Comparison of ENCODE assay signal across 14 cellular contexts in genomic region chr9:121839726-121840500, GRCh38.
DNase-seq lines count a peak whose midpoint lies in the region; ATAC-seq, FAIRE-seq and TF ChIP-seq lines count a peak whose summit lies in the region.
"Had no signal": no experiment of that assay in that cellular context is flagged by ENCODE, and none has a peak within 500 bp of the region (broad histone marks: within the 10 kb centered on the region; RNA-seq: fewer than 3 reads in every experiment).

No MANE protein-coding gene starts in this region.

- H3K9me2 ChIP-seq in DOHH2 (replicated peaks; ENCODE audit: control insufficient read depth, low read length): no peaks in the 10 kb centered on the region

- H3F3A ChIP-seq in DOHH2 (ENCODE audit: control insufficient read depth, insufficient read depth): no peaks in the 10 kb centered on the region

- ATAC-seq in GM18519 (IDR thresholded peaks at IDR 0.05; ENCODE audit: low FRiP score, unreplicated experiment) (peak; percentile 87), HG02885 (IDR thresholded peaks at IDR 0.05; ENCODE audit: poor library complexity, unreplicated experiment) (peak; percentile 82), GM12878 (peak; percentile 73), HG03175 (IDR thresholded peaks at IDR 0.05; ENCODE audit: unreplicated experiment) (no peak), GM18505 (IDR thresholded peaks at IDR 0.05; ENCODE audit: unreplicated experiment) (no peak)

- H3K4me1 ChIP-seq in DOHH2 (ENCODE audit: control insufficient read depth, low read length): peaks cover 30% of the 10 kb centered on the region
- peaks cover 27% of the 10 kb centered on the region for H3K4me1 ChIP-seq in GM12878 (ENCODE audit: control insufficient read depth, insufficient read depth, low read length)
- H3K4me1 ChIP-seq in kidney (ENCODE audit: control insufficient read depth in 1 of 2, insufficient read depth in 1 of 2, low read depth in 1 of 2, low read length in 2 of 2): peaks cover under 1 to 7% of the 10 kb centered on the region in 2 donors
- H3K4me1 ChIP-seq: esophagus squamous epithelium, right atrium auricular region had no signal

- no peak for TF ChIP-seq EP300 in GM12878 (IDR thresholded peaks at IDR 0.05; ENCODE audit: borderline replicate concordance in 1 of 2, control insufficient read depth in 1 of 2, low read depth in 2 of 2, low read length in 2 of 2)

- no peaks in the 10 kb centered on the region for H3K36me3 ChIP-seq in DOHH2 (ENCODE audit: control insufficient read depth, low read length)
- H3K36me3 ChIP-seq in GM12878 (ENCODE audit: control insufficient read depth in 2 of 2, insufficient read depth in 2 of 2, low read length in 1 of 2): no peaks in the 10 kb centered on the region
- no peaks in the 10 kb centered on the region for H3K36me3 ChIP-seq in kidney (ENCODE audit: control insufficient read depth in 1 of 2, insufficient read depth in 2 of 2, low read length in 2 of 2)
- H3K36me3 ChIP-seq: esophagus squamous epithelium, right atrium auricular region had no signal

- H3K9ac ChIP-seq in GM12878 (ENCODE audit: control insufficient read depth, insufficient read depth, low read length) (no peak overlapping the region), kidney (ENCODE audit: low read length in 2 of 2) (no peak overlapping the region)

- H4K20me1 ChIP-seq in DOHH2 (ENCODE audit: control insufficient read depth, insufficient read depth, low read depth, low read length): no peaks in the 10 kb centered on the region
- no peaks in the 10 kb centered on the region for H4K20me1 ChIP-seq in GM12878 (ENCODE audit: control insufficient read depth, insufficient read depth)

- POLR2A ChIA-PET in GM12878 (lab: Charles Lee): no interaction called here

- SMC1A ChIA-PET in GM12878 (lab: Charles Lee; ENCODE audit: uncharacterized antibody, unreplicated experiment): no interaction called here

- no peak overlapping the region for H3K27ac ChIP-seq in DOHH2 (ENCODE audit: low read depth, low read length)
- peak overlapping the region; percentile 20 for H3K27ac ChIP-seq in GM12878 (ENCODE audit: control insufficient read depth, insufficient read depth)
- no peak overlapping the region for H3K27ac ChIP-seq in kidney (ENCODE audit: low read depth in 2 of 2, low read length in 2 of 2)
- H3K27ac ChIP-seq: esophagus squamous epithelium, right atrium auricular region had no signal

- in situ Hi-C loops in GM12878 (cut with MboI): no loop called here

- no peak overlapping the region for H2AFZ ChIP-seq in GM12878 (ENCODE audit: control insufficient read depth, low read depth, low read length)

- TF ChIP-seq CTCF in DOHH2 (IDR thresholded peaks at IDR 0.05; ENCODE audit: low read depth, low read length, poor library complexity, severe bottlenecking) (no peak), GM12878 (IDR thresholded peaks at IDR 0.05 in 2 of 3, conservative IDR thresholded peaks at IDR 0.05 in 1 of 3; ENCODE audit: control insufficient read depth in 2 of 3, extremely low read depth in 1 of 3, insufficient read depth in 1 of 3, low read depth in 3 of 3, low read length in 3 of 3) (no peak), kidney (IDR thresholded peaks at IDR 0.05; ENCODE audit: borderline replicate concordance, extremely low read depth, insufficient read depth) (no peak)

- DNase-seq in GM12878 (ENCODE audit: low read depth, low spot score) (peak; percentile 40), DMS 273 (lab: John Stamatoyannopoulos, UW; ENCODE audit: unreplicated experiment) (no peak), kidney (no peak)
- DNase-seq: cerebellar nuclear complex, esophagus squamous epithelium, NCI-H446 treated with DMSO at 0.1 percent for 48 hours had no signal

- H3K27me3 ChIP-seq in DOHH2 (ENCODE audit: control insufficient read depth, low read length) (no peaks in the 10 kb centered on the region), GM12878 (replicated peaks in 1 of 2; ENCODE audit: control insufficient read depth in 2 of 2, insufficient read depth in 2 of 2, low read length in 1 of 2) (peaks cover 0 to 4% of the 10 kb centered on the region in 2 experiments; a peak in 2 of 4 replicates)
- H3K27me3 ChIP-seq: esophagus squamous epithelium, right atrium auricular region had no signal

- no peak for TF ChIP-seq RAD21 in GM12878 (IDR thresholded peaks at IDR 0.05; ENCODE audit: insufficient read depth, low read depth, low read length)

- peak overlapping the region; percentile 51 for H3K4me2 ChIP-seq in DOHH2 (ENCODE audit: low read length)
- H3K4me2 ChIP-seq in GM12878 (ENCODE audit: control insufficient read depth, insufficient read depth): peak overlapping the region; percentile 56

- RAD21 ChIA-PET in GM12878 (lab: Charles Lee; ENCODE audit: unreplicated experiment): no interaction called here

- FAIRE-seq in GM12878 (lab: Jason Lieb, UNC) (peak; percentile 92), kidney (lab: Jason Lieb, UNC) (no peak)
- FAIRE-seq: G401.6, TTC549 had no signal

- TF ChIP-seq POLR2A in GM12878 (IDR thresholded peaks at IDR 0.05; ENCODE audit: low read depth, low read length) (no peak), GM18505 (IDR thresholded peaks at IDR 0.05; ENCODE audit: borderline replicate concordance, extremely low read depth, insufficient read depth, insufficient read length) (no peak)

- 6% methylated on average over 16 of the region's 16 CpGs for WGBS in GM12878 (ENCODE audit: insufficient coverage, insufficient replicate concordance, low lambda C conversion rate, missing lambda C conversion rate)

- H3K9me3 ChIP-seq in DOHH2 (ENCODE audit: control insufficient read depth, insufficient read depth, low read length): no peaks in the 10 kb centered on the region
- no peaks in the 10 kb centered on the region for H3K9me3 ChIP-seq in GM12878 (replicated peaks; ENCODE audit: control insufficient read depth, insufficient read depth, low read length)
- no peaks in the 10 kb centered on the region for H3K9me3 ChIP-seq in kidney (ENCODE audit: control insufficient read depth in 1 of 2, low read length in 2 of 2)
- H3K9me3 ChIP-seq: esophagus squamous epithelium, right atrium auricular region had no signal

- CTCF ChIA-PET in GM12878 (lab: Yijun Ruan, JAX): no interaction called here

- no TSS peak for BruUV-seq in GM12878 (replicated peaks; lab: Mats Ljungman, UMichigan)

- H3K4me3 ChIP-seq in DOHH2 (ENCODE audit: low read length) (peak overlapping the region; percentile 36), GM12878 (no peak overlapping the region), kidney (ENCODE audit: low read length in 2 of 2) (no peak overlapping the region)
- H3K4me3 ChIP-seq: esophagus squamous epithelium, right atrium auricular region had no signal

- intact Hi-C loops in GM12878 (cut with micrococcal nuclease; ENCODE audit: unreplicated experiment) (no loop called here), kidney (cut with DNase I) (no loop called here)

- H3K79me2 ChIP-seq in DOHH2 (ENCODE audit: control insufficient read depth, low read length): no peaks in the 10 kb centered on the region
- H3K79me2 ChIP-seq in GM12878 (ENCODE audit: control insufficient read depth, insufficient read depth, low read length): no peaks in the 10 kb centered on the region

TF ChIP-seq in GM12878, 131 proteins besides CTCF, POLR2A, EP300 and RAD21 (continues in another document):
- TF ChIP-seq SP1 (IDR thresholded peaks at IDR 0.05; ENCODE audit: low read depth, low read length): no peak
- TF ChIP-seq NRF1 (conservative IDR thresholded peaks at IDR 0.05; ENCODE audit: low read depth, low read length): no peak
- no peak for TF ChIP-seq ZNF592 (IDR thresholded peaks at IDR 0.05)
- no peak for TF ChIP-seq HDGF (IDR thresholded peaks at IDR 0.05)
- peak; percentile 93 for TF ChIP-seq TCF7 (IDR thresholded peaks at IDR 0.05; ENCODE audit: borderline replicate concordance)

Comparison
In these comparisons a context has a peak if more than half of its experiments do, and no peak if none do; other contexts are left out.
1. ATAC-seq: peak in GM18519 (single experiment), HG02885 (single experiment) and GM12878 (single experiment); none in HG03175 (single experiment) and GM18505 (single experiment).